In the genomic region with DNA sequence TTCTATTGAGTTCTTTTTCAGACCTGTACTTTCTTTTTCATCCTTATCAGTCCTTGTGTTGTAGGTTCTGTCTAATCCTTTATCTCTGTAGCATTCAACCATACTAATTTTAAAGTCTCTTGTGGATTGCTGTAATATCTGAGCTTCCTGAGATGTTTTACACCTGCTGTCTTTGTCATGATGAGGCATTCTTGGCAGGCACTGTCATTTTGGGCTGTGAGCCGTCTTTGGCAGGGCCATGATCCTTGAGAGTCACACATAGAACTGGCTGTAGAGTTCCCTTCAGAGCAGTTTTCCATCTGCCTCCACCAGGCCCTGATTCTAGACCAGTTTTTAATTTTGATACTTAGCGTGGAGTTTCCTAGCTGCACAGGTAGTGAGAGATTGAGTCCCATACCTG, we compare ENCODE assay signal across 14 cellular contexts. TPM values are rescaled to one million over a fixed set of nuclear protein-coding genes. Genes with fewer than 3 reads are reported as not detected.
A peak's percentile ranks its signal among the peaks of the same experiment; 100 is the strongest.
DNase-seq lines count a peak whose midpoint lies in the region; ATAC-seq and TF ChIP-seq lines count a peak whose summit lies in the region.
"Had no signal": no experiment of that assay in that cellular context is flagged by ENCODE, and none has a peak within 500 bp of the region (broad histone marks: within the 10 kb centered on the region; RNA-seq: fewer than 3 reads in every experiment).

No MANE protein-coding gene starts in this region.

- WGBS in heart right ventricle, 2 donors = 63 to 64% methylated on average over 2 of the region's 2 CpGs

- H3K4me1 ChIP-seq in heart right ventricle = peaks cover 3 to 64% (median 36%) of the 10 kb centered on the region in 9 donors
- H3K4me1 ChIP-seq in osteoblast (ENCODE audit: insufficient read depth, low read length) = no peaks in the 10 kb centered on the region
- no peaks in the 10 kb centered on the region for H3K4me1 ChIP-seq in Caco-2

- POLR2A ChIA-PET in Caco-2 (lab: Charles Lee) = no interaction called here

- no peak for TF ChIP-seq CTCF in heart right ventricle (IDR thresholded peaks at IDR 0.05)
- no peak for TF ChIP-seq CTCF in osteoblast (IDR thresholded peaks at IDR 0.05; ENCODE audit: extremely low read depth, low read depth, low read length)
- TF ChIP-seq CTCF in Caco-2 (IDR thresholded peaks at IDR 0.05; ENCODE audit: insufficient read depth in 1 of 2, low read depth in 1 of 2, low read length in 1 of 2, severe bottlenecking in 1 of 2, unreplicated experiment in 1 of 2) = no peak

- H3K9me3 ChIP-seq in heart right ventricle (no peaks in the 10 kb centered on the region), osteoblast (ENCODE audit: low read depth, low read length) (no peaks in the 10 kb centered on the region), Caco-2 (no peaks in the 10 kb centered on the region)

- no peak overlapping the region for H2AFZ ChIP-seq in osteoblast (ENCODE audit: low read length)

- H3K36me3 ChIP-seq in heart right ventricle = peaks cover 0 to 11% (median 0%) of the 10 kb centered on the region in 9 donors
- H3K36me3 ChIP-seq in osteoblast (ENCODE audit: insufficient read depth, low read length) = no peaks in the 10 kb centered on the region
- no peaks in the 10 kb centered on the region for H3K36me3 ChIP-seq in Caco-2 (ENCODE audit: control insufficient read depth, insufficient read depth, low read length)

- H3K27me3 Mint-ChIP-seq in Caco-2 (ENCODE audit: insufficient read depth, unreplicated experiment) = no peaks in the 10 kb centered on the region

- H3K9me3 Mint-ChIP-seq in Caco-2 (ENCODE audit: unreplicated experiment) = no peaks in the 10 kb centered on the region

- H3K4me1 Mint-ChIP-seq in Caco-2 (ENCODE audit: low read depth, unreplicated experiment) = peaks cover 15% of the 10 kb centered on the region

- peaks cover 6% of the 10 kb centered on the region for H3K36me3 Mint-ChIP-seq in Caco-2 (ENCODE audit: insufficient read depth, unreplicated experiment)

- no peak overlapping the region for H3K27ac Mint-ChIP-seq in Caco-2 (ENCODE audit: unreplicated experiment)

- no peaks in the 10 kb centered on the region for H3K79me2 ChIP-seq in osteoblast (ENCODE audit: insufficient read depth, low read length)

- ATAC-seq in Right ventricle myocardium superior (ENCODE audit: poor library complexity) = peak; percentile 18
- peak in 3 of 8 donors; percentile 14 to 37 (median 31) for ATAC-seq in heart right ventricle
- ATAC-seq: PC-3 had no signal

- CTCF ChIA-PET in Caco-2 (lab: Charles Lee) = interaction anchor here (1.2 kb wide), 1 partner anchor 19 kb away, joined by 3 read pairs; no protein-coding TSS in a partner anchor

- H3K4me2 ChIP-seq in osteoblast (ENCODE audit: insufficient read depth, low read length) = no peak overlapping the region

- peaks cover 0 to 28% (median 14%) of the 10 kb centered on the region in 7 donors for H3K27me3 ChIP-seq in heart right ventricle
- peaks cover 36% of the 10 kb centered on the region for H3K27me3 ChIP-seq in osteoblast (ENCODE audit: insufficient read depth, low read length)
- H3K27me3 ChIP-seq in Caco-2 (replicated peaks; ENCODE audit: control insufficient read depth, insufficient read depth, low read length) = no peaks in the 10 kb centered on the region

- no peak overlapping the region for H3K4me3 Mint-ChIP-seq in Caco-2 (ENCODE audit: unreplicated experiment)

- H3K4me3 ChIP-seq in heart right ventricle = peak overlapping the region in 1 of 10 donors; percentile 2
- H3K4me3 ChIP-seq in osteoblast (ENCODE audit: insufficient read depth, low read length) = no peak overlapping the region
- no peak overlapping the region for H3K4me3 ChIP-seq in Caco-2 (ENCODE audit: low read depth, low read length)

- DNase-seq in Right ventricle myocardium superior (no peak), cardiac septum (ENCODE audit: low spot score) (no peak), heart right ventricle (no peak), osteoblast (ENCODE audit: insufficient read length, low spot score, missing footprints) (peak; percentile 39), Caco-2 (no peak), SKM-1 treated with dmso at 0.1 percent for 144 hours (lab: John Stamatoyannopoulos, UW; ENCODE audit: unreplicated experiment) (no peak), globus pallidus (ENCODE audit: low spot score) (no peak)
- DNase-seq: DMS153, NCI-H1105 treated with DMSO at 0.1 percent for 48 hours, NCI-H187, NCI-H69, PC-3 had no signal

- no TSS peak for BruUV-seq in Caco-2 (replicated peaks; lab: Mats Ljungman, UMichigan)

- intact Hi-C loops in Right ventricle myocardium superior (cut with DNase I) (no loop called here), cardiac septum (cut with DNase I) (no loop called here), heart right ventricle (cut with DNase I) (no loop called here), Caco-2 (cut with micrococcal nuclease; ENCODE audit: unreplicated experiment) (no loop called here)

- H3K27ac ChIP-seq in heart right ventricle (peak overlapping the region in 7 of 10 donors; percentile 1 to 78 (median 55)), osteoblast (ENCODE audit: low read depth, low read length) (no peak overlapping the region)
- H3K27ac ChIP-seq: C4-2B had no signal

- H4K20me1 ChIP-seq in osteoblast (ENCODE audit: insufficient read depth, low read length) = no peaks in the 10 kb centered on the region

RNA-seq across cellular contexts. Expression of a gene that starts 6.7 kb away (rescaled TPM):
- 2.4 TPM for total RNA-seq in Right ventricle myocardium superior
- 1.7 TPM for total RNA-seq in cardiac septum
- 1 to 10 TPM; 1.0 to 3.3 (median 2.1) TPM for total RNA-seq in heart right ventricle
- polyA plus RNA-seq in heart right ventricle = 1 to 10 TPM; 1.4 to 3.1 TPM
- not detected in 2 replicates for total RNA-seq in osteoblast
- total RNA-seq in Caco-2 (2022) = 0.28 and 0.39 TPM in 2 replicates
- total RNA-seq: PC-3 had no signal

RNA-seq across cellular contexts. Expression of a gene that starts 13.9 kb away (rescaled TPM):
- total RNA-seq in Right ventricle myocardium superior (not detected), cardiac septum (0.27 TPM), heart right ventricle (1 to 10 TPM in 2 of 10 donors, under 1 TPM in 8; 0.12 to 1.2 (median 0.41) TPM), osteoblast (not detected in 2 replicates), Caco-2 (2022) (4.5 and 5.9 TPM in 2 replicates)
- polyA plus RNA-seq in heart right ventricle = under 1 TPM; 0.12 to 0.44 TPM

RNA-seq across cellular contexts. Expression of a gene that starts 52.8 kb away (rescaled TPM):
- total RNA-seq in Right ventricle myocardium superior (not detected), cardiac septum (0.27 TPM), heart right ventricle (not detected), osteoblast (not detected in 2 replicates), Caco-2 (2022) (not detected in 2 replicates)
- polyA plus RNA-seq in heart right ventricle = under 1 TPM in 1 of 2 donors, not detected in 1; 0.13 TPM
- total RNA-seq: H4, PC-3 had no signal
